8 cellular contexts compared by ENCODE assay signal in the genomic region with DNA sequence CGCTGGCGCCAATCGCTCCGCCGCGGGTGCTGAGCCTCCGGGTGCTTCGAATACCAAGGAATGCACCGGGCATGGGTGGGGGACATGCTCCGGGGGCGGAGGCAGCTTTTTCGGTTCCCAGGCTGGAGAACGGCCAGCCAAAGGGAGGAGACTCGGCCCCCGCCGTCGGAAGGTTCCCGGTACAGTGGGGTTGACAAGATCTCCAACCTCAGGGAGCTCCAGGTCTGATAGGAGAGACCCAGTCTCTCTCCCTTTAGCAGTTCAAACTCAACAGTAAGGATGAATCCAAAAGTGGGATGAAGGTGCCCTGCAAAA. TPM values are rescaled to one million over a fixed set of nuclear protein-coding genes. Genes with fewer than 3 reads are reported as not detected.
A peak's percentile ranks its signal among the peaks of the same experiment; 100 is the strongest.
DNase-seq lines count a peak whose midpoint lies in the region; ATAC-seq and TF ChIP-seq lines count a peak whose summit lies in the region.

No MANE protein-coding gene starts in this region.

- no peak overlapping the region for H2AK5ac ChIP-seq in neuronal stem cell (ENCODE audit: low read depth, low read length)

- H3K4me3 ChIP-seq in coronary artery (peak overlapping the region; percentile 58), neuronal stem cell (ENCODE audit: low read length in 2 of 2) (peak overlapping the region in 1 of 2 donors; percentile 34)

- intact Hi-C loops in CD4-positive, alpha-beta T cell (cut with DNase I, micrococcal nuclease): loop anchor here in 1 of 2 experiments (2.0 kb wide), 2 partner anchors 18 to 30 kb away; a partner anchor contains a TSS

- peaks cover 4% of the 10 kb centered on the region for H3K27me3 Mint-ChIP-seq in CD4-positive, alpha-beta T cell
- peaks cover 2% of the 10 kb centered on the region for H3K27me3 Mint-ChIP-seq in IgD-negative memory B cell

- no peak overlapping the region for H4K8ac ChIP-seq in neuronal stem cell (ENCODE audit: low read depth, low read length)

- no peaks in the 10 kb centered on the region for H3K36me3 ChIP-seq in neuronal stem cell (replicated peaks in 1 of 2; ENCODE audit: control insufficient read depth in 2 of 2, insufficient read depth in 2 of 2, low read length in 2 of 2)

- peaks cover 5% of the 10 kb centered on the region for H3K4me1 Mint-ChIP-seq in CD4-positive, alpha-beta T cell (ENCODE audit: low read depth)
- peaks cover 8 to 19% (median 10%) of the 10 kb centered on the region in 3 donors for H3K4me1 Mint-ChIP-seq in IgD-negative memory B cell

- CTCF ChIA-PET in CD4-positive, alpha-beta T cell (lab: Charles Lee): no interaction called here

- no peak overlapping the region for H3K9ac ChIP-seq in neuronal stem cell (ENCODE audit: low read depth, low read length, poor library complexity)

- H3K27me3 ChIP-seq in CD4-positive, alpha-beta T cell (ENCODE audit: control insufficient read depth, insufficient read depth, low read length): no peaks in the 10 kb centered on the region
- H3K27me3 ChIP-seq in neuronal stem cell (ENCODE audit: control insufficient read depth in 3 of 3, insufficient read depth in 3 of 3, low read depth in 1 of 3, low read length in 3 of 3): peaks cover 0 to 12% (median 6%) of the 10 kb centered on the region in 3 experiments

- no peaks in the 10 kb centered on the region for H3K9me3 ChIP-seq in CD4-positive, alpha-beta T cell (ENCODE audit: control insufficient read depth, low read length)
- no peaks in the 10 kb centered on the region for H3K9me3 ChIP-seq in neuronal stem cell (replicated peaks in 1 of 2; ENCODE audit: control insufficient read depth in 2 of 2, insufficient read depth in 1 of 2, low read depth in 1 of 2, low read length in 2 of 2)

- H3K27ac ChIP-seq in CD4-positive, alpha-beta T cell (ENCODE audit: low read depth, low read length): peak overlapping the region; percentile 21
- H3K27ac ChIP-seq in coronary artery (no peak overlapping the region), neuronal stem cell (replicated peaks; ENCODE audit: low read length) (no peak overlapping the region)

- peak overlapping the region; percentile 96 for H3K27ac Mint-ChIP-seq in CD4-positive, alpha-beta T cell
- H3K27ac Mint-ChIP-seq in IgD-negative memory B cell: peak overlapping the region; percentile 48 to 83 (median 51)

- peak overlapping the region; percentile 83 for H3K18ac ChIP-seq in neuronal stem cell (ENCODE audit: low read length)

- peaks cover 3 to 18% of the 10 kb centered on the region in 2 donors for H3K4me1 ChIP-seq in neuronal stem cell (ENCODE audit: control insufficient read depth in 2 of 2, insufficient read depth in 1 of 2, low read depth in 1 of 2, low read length in 2 of 2)

- H3K23ac ChIP-seq in neuronal stem cell (ENCODE audit: low read depth, low read length, poor library complexity): no peak overlapping the region

- peak overlapping the region; percentile 25 for H3K4me2 ChIP-seq in neuronal stem cell (ENCODE audit: insufficient read depth, low read length, poor library complexity, severe bottlenecking)

- H2BK15ac ChIP-seq in neuronal stem cell (ENCODE audit: low read length): peak overlapping the region; percentile 37

- H3K36me3 Mint-ChIP-seq in CD4-positive, alpha-beta T cell (ENCODE audit: low read depth): peaks cover 5% of the 10 kb centered on the region
- peaks cover 2% of the 10 kb centered on the region for H3K36me3 Mint-ChIP-seq in IgD-negative memory B cell

- POLR2A ChIA-PET in CD4-positive, alpha-beta T cell (lab: Charles Lee): interaction anchor here (1.0 to 2.6 kb wide), 3 partner anchors 8 to 26 kb away, joined by 3 to 8 read pairs (median 7); no protein-coding TSS in a partner anchor

- ATAC-seq in CD4-positive, alpha-beta T cell (ENCODE audit: poor library complexity): no peak

- no peak overlapping the region for H2BK120ac ChIP-seq in neuronal stem cell (ENCODE audit: low read depth, low read length)

- H3K4me3 Mint-ChIP-seq in CD4-positive, alpha-beta T cell: peak overlapping the region; percentile 77
- peak overlapping the region; percentile 42 to 81 (median 67) for H3K4me3 Mint-ChIP-seq in IgD-negative memory B cell

- DNase-seq in CD4-positive, alpha-beta T cell: no peak
- DNase-seq in coronary artery (ENCODE audit: low spot score) (no peak), neuronal stem cell (ENCODE audit: low spot score) (no peak), NCI-H128 (lab: John Stamatoyannopoulos, UW; ENCODE audit: unreplicated experiment) (no peak), NCI-H446 treated with DMSO at 0.1 percent for 48 hours (lab: John Stamatoyannopoulos, UW) (no peak)
- DNase-seq in effector CD4-positive, alpha-beta T cell: no peak
- DNase-seq in effector CD8-positive, alpha-beta T cell (lab: John Stamatoyannopoulos, UW): no peak

- H2BK5ac ChIP-seq in neuronal stem cell (ENCODE audit: low read length): peak overlapping the region; percentile 39

- H3K4ac ChIP-seq in neuronal stem cell (ENCODE audit: low read length): no peak overlapping the region

- WGBS in neuronal stem cell (ENCODE audit: extremely low coverage in 2 of 2, insufficient read length in 2 of 2, insufficient replicate concordance in 1 of 2), 2 donors: no CpG with 5 or more reads among the region's 18 CpGs

- H3K14ac ChIP-seq in neuronal stem cell (ENCODE audit: low read length): no peak overlapping the region

- no peaks in the 10 kb centered on the region for H3K79me1 ChIP-seq in neuronal stem cell (ENCODE audit: low read depth, low read length)

- TF ChIP-seq CTCF in CD4-positive, alpha-beta T cell (IDR thresholded peaks at IDR 0.05): no peak
- no peak for TF ChIP-seq CTCF in coronary artery (IDR thresholded peaks at IDR 0.05)

- H2AFZ ChIP-seq in neuronal stem cell (ENCODE audit: low read length): peak overlapping the region; percentile 76

- H4K91ac ChIP-seq in neuronal stem cell (ENCODE audit: low read depth, low read length, poor library complexity): no peak overlapping the region

- no peak overlapping the region for H2BK12ac ChIP-seq in neuronal stem cell (ENCODE audit: low read length)

- H3K9me3 Mint-ChIP-seq in CD4-positive, alpha-beta T cell: no peaks in the 10 kb centered on the region
- no peaks in the 10 kb centered on the region for H3K9me3 Mint-ChIP-seq in IgD-negative memory B cell

RNA-seq across cellular contexts. Expression of a gene that starts 29.1 kb away (rescaled TPM):
- 1 to 10 TPM; 3.4 to 3.5 TPM for total RNA-seq in CD4-positive, alpha-beta T cell
- polyA plus RNA-seq in IgD-negative memory B cell: 3.2 TPM
- 18.2 TPM for polyA plus RNA-seq in neuronal stem cell (2013, experiment 1 of 2)
- polyA plus RNA-seq in neuronal stem cell (2013, experiment 2 of 2): 17.8 TPM

RNA-seq across cellular contexts. Expression of a gene that starts 47.3 kb away (rescaled TPM):
- 1 to 10 TPM; 8.8 to 9.8 TPM for total RNA-seq in CD4-positive, alpha-beta T cell
- 15.9 TPM for polyA plus RNA-seq in IgD-negative memory B cell
- 6.5 TPM for polyA plus RNA-seq in neuronal stem cell (2013, experiment 1 of 2)
- polyA plus RNA-seq in neuronal stem cell (2013, experiment 2 of 2): 6.3 TPM
